Comparison of ENCODE assay signal across 9 cellular contexts in the genomic region with DNA sequence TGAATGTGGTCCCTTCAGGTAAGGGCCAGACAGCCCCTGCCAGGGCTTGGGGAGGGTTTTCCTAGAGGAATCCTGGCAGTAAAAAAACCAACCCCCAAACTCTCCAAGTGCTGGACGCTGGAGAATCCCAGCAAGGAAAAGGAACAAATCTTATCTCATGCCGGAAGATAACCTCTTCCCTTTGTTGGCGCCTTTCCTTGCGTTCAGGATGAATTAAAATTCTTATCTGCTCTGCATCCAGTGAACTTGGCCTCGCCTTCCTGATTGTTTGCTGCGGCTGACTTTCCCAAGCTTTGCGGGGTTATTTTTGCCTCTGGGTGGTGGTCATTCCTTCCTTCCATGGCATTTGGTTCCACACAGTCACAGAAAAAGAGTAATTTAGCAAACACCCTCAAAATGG.
DNase-seq lines count a peak whose midpoint lies in the region; ATAC-seq and TF ChIP-seq lines count a peak whose summit lies in the region.
"Had no signal": no experiment of that assay in that cellular context is flagged by ENCODE, and none has a peak within 500 bp of the region (broad histone marks: within the 10 kb centered on the region; RNA-seq: fewer than 3 reads in every experiment).

No MANE protein-coding gene starts in this region.

- peaks cover 24% of the 10 kb centered on the region for H3K4me1 Mint-ChIP-seq in endothelial cell (ENCODE audit: unreplicated experiment)

- peaks cover 22% of the 10 kb centered on the region for H3K9me3 ChIP-seq in AG04450 (ENCODE audit: control insufficient read depth, insufficient read depth, low read length)
- H3K9me3 ChIP-seq in NT2/D1 (ENCODE audit: insufficient read depth, low read length), result peaks cover 19% of the 10 kb centered on the region
- H3K9me3 ChIP-seq in muscle layer of duodenum (ENCODE audit: control insufficient read depth in 1 of 2, low read length in 2 of 2), result peaks cover 0 to 3% of the 10 kb centered on the region in 2 donors

- no peaks in the 10 kb centered on the region for H3K9me3 Mint-ChIP-seq in endothelial cell (ENCODE audit: unreplicated experiment)

- H3K27me3 Mint-ChIP-seq in endothelial cell (ENCODE audit: unreplicated experiment), result peaks cover 2% of the 10 kb centered on the region

- H3K4me3 Mint-ChIP-seq in endothelial cell (ENCODE audit: unreplicated experiment), result peak overlapping the region; percentile 90

- DNase-seq in AG04450 (ENCODE audit: low read depth, low spot score) (no peak), NT2/D1 (ENCODE audit: low read depth, low spot score) (no peak), endothelial cell (ENCODE audit: low spot score) (peak; percentile 30), omental fat pad (ENCODE audit: low spot score) (no peak), middle frontal gyrus (ENCODE audit: extremely low spot score, low spot score) (no peak)
- no peak for DNase-seq in activated CD4-positive, CD25-positive, alpha-beta regulatory T cell treated with anti-CD3 and anti-CD28 coated beads, Interleukin-2, amount 50 U/mL, for 72 hours
- DNase-seq: stimulated activated CD8-positive, alpha-beta memory T cell treated with anti-CD3 and anti-CD28 coated beads, Interleukin-4, amount 100 ng/mL, for 48 hours had no signal

- no peaks in the 10 kb centered on the region for H3K36me3 ChIP-seq in NT2/D1 (ENCODE audit: insufficient read depth, insufficient read length, low read length)
- no peaks in the 10 kb centered on the region for H3K36me3 ChIP-seq in muscle layer of duodenum (ENCODE audit: control insufficient read depth in 1 of 2, insufficient read depth in 2 of 2, low read length in 2 of 2)

- CTCF ChIA-PET in AG04450 (lab: Charles Lee), result interaction anchor here (1.1 to 1.8 kb wide), 5 partner anchors 152 to 702 kb away, joined by 3 to 6 read pairs (median 4); no protein-coding TSS in a partner anchor

- H3K27me3 ChIP-seq in AG04450 (ENCODE audit: control insufficient read depth, insufficient read depth, low read length), result no peaks in the 10 kb centered on the region
- H3K27me3 ChIP-seq in NT2/D1 (ENCODE audit: insufficient read depth, insufficient read length), result peaks cover 76% of the 10 kb centered on the region
- no peaks in the 10 kb centered on the region for H3K27me3 ChIP-seq in muscle layer of duodenum (ENCODE audit: low read depth, low read length)

- H3K27ac Mint-ChIP-seq in endothelial cell (ENCODE audit: unreplicated experiment), result peak overlapping the region; percentile 87

- H3K27ac ChIP-seq in AG04450 (ENCODE audit: low read depth, low read length), result peak overlapping the region; percentile 47
- no peak overlapping the region for H3K27ac ChIP-seq in muscle layer of duodenum (ENCODE audit: low read length)

- peak overlapping the region; percentile 79 for H3K9ac ChIP-seq in NT2/D1 (ENCODE audit: insufficient read length, low read depth)

- peaks cover 14% of the 10 kb centered on the region for H3K36me3 Mint-ChIP-seq in endothelial cell (ENCODE audit: low read depth, unreplicated experiment)

- H3K4me3 ChIP-seq in AG04450 (ENCODE audit: low read depth, low read length) (peak overlapping the region; percentile 63), NT2/D1 (ENCODE audit: insufficient read length, low read depth) (peak overlapping the region; percentile 48), muscle layer of duodenum (ENCODE audit: low read depth in 1 of 2, low read length in 2 of 2) (peak overlapping the region; percentile 43 to 69)

- no peak for TF ChIP-seq CTCF in AG04450 (IDR thresholded peaks at IDR 0.05; ENCODE audit: low read depth, low read length)
- TF ChIP-seq CTCF in endothelial cell (IDR thresholded peaks at IDR 0.05; ENCODE audit: unreplicated experiment), result no peak
- TF ChIP-seq CTCF in omental fat pad (IDR thresholded peaks at IDR 0.05), result no peak

- ATAC-seq in GM21526 (IDR thresholded peaks at IDR 0.05; ENCODE audit: low FRiP score, unreplicated experiment) (no peak), omental fat pad (ENCODE audit: low FRiP score) (no peak)

- POLR2A ChIA-PET in AG04450 (lab: Yijun Ruan, JAX), result no interaction called here

- peaks cover 20% of the 10 kb centered on the region for H3K4me1 ChIP-seq in NT2/D1 (ENCODE audit: insufficient read depth, insufficient read length)
- peaks cover 0 to 14% of the 10 kb centered on the region in 2 donors for H3K4me1 ChIP-seq in muscle layer of duodenum (ENCODE audit: control insufficient read depth in 1 of 2, insufficient read depth in 2 of 2, low read length in 2 of 2)
